Comparison of ENCODE assay signal across 1 cellular context in genomic region chr5:19902316-19902934, GRCh38.
TF ChIP-seq lines count a peak whose summit lies in the region.

No MANE protein-coding gene starts in this region.

TF ChIP-seq in H1, 55 proteins besides CTCF, POLR2A, EP300 and RAD21 (continued from another document):
- no peak for TF ChIP-seq YY1 (IDR thresholded peaks at IDR 0.05; ENCODE audit: low read depth, low read length)
- TF ChIP-seq ASH2L (IDR thresholded peaks at IDR 0.05; ENCODE audit: low read length): no peak
- TF ChIP-seq BCL11A (IDR thresholded peaks at IDR 0.05; ENCODE audit: low read depth in 2 of 2, low read length in 2 of 2): no peak
- no peak for TF ChIP-seq EGR1 (IDR thresholded peaks at IDR 0.05; ENCODE audit: borderline replicate concordance, low read depth, low read length)
- TF ChIP-seq ATF3 (IDR thresholded peaks at IDR 0.05; ENCODE audit: insufficient read depth, low read depth, low read length): no peak
- TF ChIP-seq FOSL1 (IDR thresholded peaks at IDR 0.05; ENCODE audit: insufficient read depth, low read depth, low read length): no peak
- no peak for TF ChIP-seq RXRA (IDR thresholded peaks at IDR 0.05; ENCODE audit: insufficient read depth, low read depth, low read length)
- TF ChIP-seq BACH1 (IDR thresholded peaks at IDR 0.05; ENCODE audit: low read length): no peak
- TF ChIP-seq PHF8 (conservative IDR thresholded peaks at IDR 0.05; ENCODE audit: low read depth, low read length): no peak
- no peak for TF ChIP-seq TEAD4 (IDR thresholded peaks at IDR 0.05; ENCODE audit: low read depth, low read length)
